ENCODE assay signal across 8 cellular contexts in genomic region chr11:108223449-108224149, GRCh38. TPM values are rescaled to one million over a fixed set of nuclear protein-coding genes. Genes with fewer than 3 reads are reported as not detected.
DNase-seq lines count a peak whose midpoint lies in the region; ATAC-seq, FAIRE-seq and TF ChIP-seq lines count a peak whose summit lies in the region.

No MANE protein-coding gene starts in this region.

- TF ChIP-seq CTCF in fibroblast of pulmonary artery (IDR thresholded peaks at IDR 0.05; ENCODE audit: low read length, missing control alignments) = no peak

- no peak for FAIRE-seq in GM19239 (lab: Jason Lieb, UNC)

- peak overlapping the region; percentile 93 for H3K4me3 ChIP-seq in fibroblast of pulmonary artery (replicated peaks; ENCODE audit: low read depth, low read length)

- H3K4me1 Mint-ChIP-seq in activated CD4-positive, alpha-beta T cell treated with anti-CD3 and anti-CD28 coated beads, Interleukin-2, amount 10 ng/mL, durations not matched to agents 24 days and 14 days = peaks cover 52% of the 10 kb centered on the region
- H3K4me1 Mint-ChIP-seq in stimulated activated memory B cell treated with anti-CD40 and anti-IgM and Interleukin-4, amounts not matched to agents 10 μg/mL and 1 μg/mL and 100 μg/mL, for 72 hours = peaks cover 62% of the 10 kb centered on the region

- H3K4me3 Mint-ChIP-seq in activated CD4-positive, alpha-beta T cell treated with anti-CD3 and anti-CD28 coated beads, Interleukin-2, amount 10 ng/mL, durations not matched to agents 24 days and 14 days = no peak overlapping the region
- H3K4me3 Mint-ChIP-seq in stimulated activated memory B cell treated with anti-CD40 and anti-IgM and Interleukin-4, amounts not matched to agents 10 μg/mL and 1 μg/mL and 100 μg/mL, for 72 hours = no peak overlapping the region

- intact Hi-C loops in activated CD4-positive, alpha-beta T cell treated with anti-CD3 and anti-CD28 coated beads, Interleukin-2, amount 10 ng/mL, durations not matched to agents 24 days and 14 days (cut with micrococcal nuclease) = loop anchor here (1.0 to 10.0 kb wide), 11 partner anchors 13 to 659 kb away; partner anchors contain the start of genes ALKBH8, DDX10 and SLC35F2

- H3K27ac Mint-ChIP-seq in activated CD4-positive, alpha-beta T cell treated with anti-CD3 and anti-CD28 coated beads, Interleukin-2, amount 10 ng/mL, durations not matched to agents 24 days and 14 days = no peak overlapping the region
- H3K27ac Mint-ChIP-seq in stimulated activated memory B cell treated with anti-CD40 and anti-IgM and Interleukin-4, amounts not matched to agents 10 μg/mL and 1 μg/mL and 100 μg/mL, for 72 hours = no peak overlapping the region

- ATAC-seq in GM21360 (IDR thresholded peaks at IDR 0.05; ENCODE audit: unreplicated experiment) = peak; percentile 23
- ATAC-seq in stimulated activated memory B cell treated with anti-CD40 and anti-IgM and Interleukin-4, amounts not matched to agents 10 μg/mL and 1 μg/mL and 100 μg/mL, for 72 hours = peak; percentile 3

- no peaks in the 10 kb centered on the region for H3K9me3 Mint-ChIP-seq in activated CD4-positive, alpha-beta T cell treated with anti-CD3 and anti-CD28 coated beads, Interleukin-2, amount 10 ng/mL, durations not matched to agents 24 days and 14 days
- no peaks in the 10 kb centered on the region for H3K9me3 Mint-ChIP-seq in stimulated activated memory B cell treated with anti-CD40 and anti-IgM and Interleukin-4, amounts not matched to agents 10 μg/mL and 1 μg/mL and 100 μg/mL, for 72 hours

- H3K36me3 Mint-ChIP-seq in activated CD4-positive, alpha-beta T cell treated with anti-CD3 and anti-CD28 coated beads, Interleukin-2, amount 10 ng/mL, durations not matched to agents 24 days and 14 days (ENCODE audit: low read depth) = peaks cover 25% of the 10 kb centered on the region
- peaks cover 34% of the 10 kb centered on the region for H3K36me3 Mint-ChIP-seq in stimulated activated memory B cell treated with anti-CD40 and anti-IgM and Interleukin-4, amounts not matched to agents 10 μg/mL and 1 μg/mL and 100 μg/mL, for 72 hours

- no peaks in the 10 kb centered on the region for H3K27me3 Mint-ChIP-seq in activated CD4-positive, alpha-beta T cell treated with anti-CD3 and anti-CD28 coated beads, Interleukin-2, amount 10 ng/mL, durations not matched to agents 24 days and 14 days
- H3K27me3 Mint-ChIP-seq in stimulated activated memory B cell treated with anti-CD40 and anti-IgM and Interleukin-4, amounts not matched to agents 10 μg/mL and 1 μg/mL and 100 μg/mL, for 72 hours = no peaks in the 10 kb centered on the region

- DNase-seq in EH (ENCODE audit: low read depth) (peak; percentile 9), HS-5 (ENCODE audit: low read depth) (peak; percentile 9), fibroblast of pulmonary artery (ENCODE audit: low read depth) (peak; percentile 38), GM19239 (ENCODE audit: insufficient read length, low spot score) (no peak), NCI-H510A (lab: John Stamatoyannopoulos, UW) (no peak)
- peak; percentile 85 for DNase-seq in activated CD4-positive, alpha-beta T cell treated with anti-CD3 and anti-CD28 coated beads, Interleukin-2, amount 10 ng/mL, durations not matched to agents 24 days and 14 days

RNA-seq across cellular contexts. Expression of gene ATM, which starts 0.7 kb away (rescaled TPM):
- total RNA-seq in activated CD4-positive, alpha-beta T cell treated with anti-CD3 and anti-CD28 coated beads, Interleukin-2, amount 10 ng/mL, durations not matched to agents 24 days and 14 days = 37.6 and 42.5 TPM in 2 replicates

RNA-seq across cellular contexts. Expression of gene NPAT, which starts 1.2 kb away (rescaled TPM):
- 29.3 and 29.8 TPM in 2 replicates for total RNA-seq in activated CD4-positive, alpha-beta T cell treated with anti-CD3 and anti-CD28 coated beads, Interleukin-2, amount 10 ng/mL, durations not matched to agents 24 days and 14 days

Comparison
In these comparisons a context has a peak if more than half of its experiments do, and no peak if none do; other contexts are left out.
1. DNase-seq: peak in EH (single experiment), HS-5 (single experiment), activated CD4-positive, alpha-beta T cell treated with anti-CD3 and anti-CD28 coated beads, Interleukin-2, amount 10 ng/mL, durations not matched to agents 24 days and 14 days (single experiment) and fibroblast of pulmonary artery (single experiment); none in GM19239 (single experiment) and NCI-H510A (single experiment).